1 cellular context compared by ENCODE assay signal in the genomic region with DNA sequence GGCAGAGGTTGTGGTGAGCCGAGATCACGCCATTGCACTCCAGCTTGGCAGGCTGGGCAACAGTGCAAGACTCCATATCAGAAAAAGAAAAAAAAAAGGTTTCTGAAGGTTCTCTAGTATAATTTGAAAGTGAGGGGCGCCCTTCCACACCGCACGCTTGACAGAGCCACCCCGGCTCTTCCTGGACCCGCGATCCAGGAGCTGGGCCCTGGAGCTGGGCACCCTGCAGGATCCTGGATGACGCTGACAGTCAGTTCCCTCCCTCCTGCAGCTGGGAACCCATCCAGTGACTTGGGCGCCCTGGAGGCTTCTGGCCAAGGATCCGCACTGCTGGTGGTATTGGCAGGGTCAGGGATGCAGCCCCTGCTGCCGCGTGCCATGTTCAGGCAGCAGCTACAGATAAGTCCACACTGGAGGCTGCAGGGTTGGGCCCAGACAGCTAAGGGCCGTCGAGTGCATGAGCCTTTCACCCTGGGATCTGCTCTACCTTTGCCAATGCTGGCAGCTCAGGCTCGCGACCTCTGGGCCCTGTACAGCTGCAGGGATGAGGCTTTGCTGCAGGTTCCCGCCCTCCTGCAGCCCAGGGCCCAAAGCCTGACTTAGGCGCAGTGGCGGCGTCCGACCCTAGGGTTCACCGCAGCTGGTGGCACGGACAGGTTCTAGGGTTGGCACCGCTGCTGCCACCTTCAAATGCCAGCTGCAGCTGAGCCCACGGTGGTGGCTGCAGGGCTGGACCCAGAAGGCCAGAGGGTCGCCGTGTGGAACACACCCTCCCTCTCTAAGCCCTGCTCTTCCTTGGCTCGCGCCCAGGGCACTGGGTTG.
TF ChIP-seq lines count a peak whose summit lies in the region.

No MANE protein-coding gene starts in this region.

TF ChIP-seq in GM23338, 12 proteins besides CTCF, POLR2A, EP300 and RAD21:
- TF ChIP-seq EZH2phosphoT487 (IDR thresholded peaks at IDR 0.05; ENCODE audit: unreplicated experiment) (no peak), CREB1 (CRISPR knock-in tag; IDR thresholded peaks at IDR 0.05; ENCODE audit: low read depth) (no peak), EZH2 (IDR thresholded peaks at IDR 0.05; ENCODE audit: low read depth, unreplicated experiment) (no peak), STAT1 (IDR thresholded peaks at IDR 0.05; ENCODE audit: unreplicated experiment) (no peak), NANOG (IDR thresholded peaks at IDR 0.05; ENCODE audit: borderline replicate concordance) (no peak), POLR2AphosphoS5 (IDR thresholded peaks at IDR 0.05; ENCODE audit: low read depth) (no peak), JUNB (IDR thresholded peaks at IDR 0.05; ENCODE audit: unreplicated experiment) (no peak), ZNF114 (CRISPR knock-in tag; IDR thresholded peaks at IDR 0.05) (no peak), ZNF331 (CRISPR knock-in tag; IDR thresholded peaks at IDR 0.05; ENCODE audit: low read depth) (no peak)
- TF ChIP-seq, protein P1, sequence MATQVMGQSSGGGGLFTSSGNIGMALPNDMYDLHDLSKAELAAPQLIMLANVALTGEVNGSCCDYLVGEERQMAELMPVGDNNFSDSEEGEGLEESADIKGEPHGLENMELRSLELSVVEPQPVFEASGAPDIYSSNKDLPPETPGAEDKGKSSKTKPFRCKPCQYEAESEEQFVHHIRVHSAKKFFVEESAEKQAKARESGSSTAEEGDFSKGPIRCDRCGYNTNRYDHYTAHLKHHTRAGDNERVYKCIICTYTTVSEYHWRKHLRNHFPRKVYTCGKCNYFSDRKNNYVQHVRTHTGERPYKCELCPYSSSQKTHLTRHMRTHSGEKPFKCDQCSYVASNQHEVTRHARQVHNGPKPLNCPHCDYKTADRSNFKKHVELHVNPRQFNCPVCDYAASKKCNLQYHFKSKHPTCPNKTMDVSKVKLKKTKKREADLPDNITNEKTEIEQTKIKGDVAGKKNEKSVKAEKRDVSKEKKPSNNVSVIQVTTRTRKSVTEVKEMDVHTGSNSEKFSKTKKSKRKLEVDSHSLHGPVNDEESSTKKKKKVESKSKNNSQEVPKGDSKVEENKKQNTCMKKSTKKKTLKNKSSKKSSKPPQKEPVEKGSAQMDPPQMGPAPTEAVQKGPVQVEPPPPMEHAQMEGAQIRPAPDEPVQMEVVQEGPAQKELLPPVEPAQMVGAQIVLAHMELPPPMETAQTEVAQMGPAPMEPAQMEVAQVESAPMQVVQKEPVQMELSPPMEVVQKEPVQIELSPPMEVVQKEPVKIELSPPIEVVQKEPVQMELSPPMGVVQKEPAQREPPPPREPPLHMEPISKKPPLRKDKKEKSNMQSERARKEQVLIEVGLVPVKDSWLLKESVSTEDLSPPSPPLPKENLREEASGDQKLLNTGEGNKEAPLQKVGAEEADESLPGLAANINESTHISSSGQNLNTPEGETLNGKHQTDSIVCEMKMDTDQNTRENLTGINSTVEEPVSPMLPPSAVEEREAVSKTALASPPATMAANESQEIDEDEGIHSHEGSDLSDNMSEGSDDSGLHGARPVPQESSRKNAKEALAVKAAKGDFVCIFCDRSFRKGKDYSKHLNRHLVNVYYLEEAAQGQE (IDR thresholded peaks at IDR 0.05; ENCODE audit: unreplicated experiment), result no peak
- TF ChIP-seq, protein P2, sequence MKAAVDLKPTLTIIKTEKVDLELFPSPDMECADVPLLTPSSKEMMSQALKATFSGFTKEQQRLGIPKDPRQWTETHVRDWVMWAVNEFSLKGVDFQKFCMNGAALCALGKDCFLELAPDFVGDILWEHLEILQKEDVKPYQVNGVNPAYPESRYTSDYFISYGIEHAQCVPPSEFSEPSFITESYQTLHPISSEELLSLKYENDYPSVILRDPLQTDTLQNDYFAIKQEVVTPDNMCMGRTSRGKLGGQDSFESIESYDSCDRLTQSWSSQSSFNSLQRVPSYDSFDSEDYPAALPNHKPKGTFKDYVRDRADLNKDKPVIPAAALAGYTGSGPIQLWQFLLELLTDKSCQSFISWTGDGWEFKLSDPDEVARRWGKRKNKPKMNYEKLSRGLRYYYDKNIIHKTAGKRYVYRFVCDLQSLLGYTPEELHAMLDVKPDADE (IDR thresholded peaks at IDR 0.05), result no peak
- TF ChIP-seq, protein P3, sequence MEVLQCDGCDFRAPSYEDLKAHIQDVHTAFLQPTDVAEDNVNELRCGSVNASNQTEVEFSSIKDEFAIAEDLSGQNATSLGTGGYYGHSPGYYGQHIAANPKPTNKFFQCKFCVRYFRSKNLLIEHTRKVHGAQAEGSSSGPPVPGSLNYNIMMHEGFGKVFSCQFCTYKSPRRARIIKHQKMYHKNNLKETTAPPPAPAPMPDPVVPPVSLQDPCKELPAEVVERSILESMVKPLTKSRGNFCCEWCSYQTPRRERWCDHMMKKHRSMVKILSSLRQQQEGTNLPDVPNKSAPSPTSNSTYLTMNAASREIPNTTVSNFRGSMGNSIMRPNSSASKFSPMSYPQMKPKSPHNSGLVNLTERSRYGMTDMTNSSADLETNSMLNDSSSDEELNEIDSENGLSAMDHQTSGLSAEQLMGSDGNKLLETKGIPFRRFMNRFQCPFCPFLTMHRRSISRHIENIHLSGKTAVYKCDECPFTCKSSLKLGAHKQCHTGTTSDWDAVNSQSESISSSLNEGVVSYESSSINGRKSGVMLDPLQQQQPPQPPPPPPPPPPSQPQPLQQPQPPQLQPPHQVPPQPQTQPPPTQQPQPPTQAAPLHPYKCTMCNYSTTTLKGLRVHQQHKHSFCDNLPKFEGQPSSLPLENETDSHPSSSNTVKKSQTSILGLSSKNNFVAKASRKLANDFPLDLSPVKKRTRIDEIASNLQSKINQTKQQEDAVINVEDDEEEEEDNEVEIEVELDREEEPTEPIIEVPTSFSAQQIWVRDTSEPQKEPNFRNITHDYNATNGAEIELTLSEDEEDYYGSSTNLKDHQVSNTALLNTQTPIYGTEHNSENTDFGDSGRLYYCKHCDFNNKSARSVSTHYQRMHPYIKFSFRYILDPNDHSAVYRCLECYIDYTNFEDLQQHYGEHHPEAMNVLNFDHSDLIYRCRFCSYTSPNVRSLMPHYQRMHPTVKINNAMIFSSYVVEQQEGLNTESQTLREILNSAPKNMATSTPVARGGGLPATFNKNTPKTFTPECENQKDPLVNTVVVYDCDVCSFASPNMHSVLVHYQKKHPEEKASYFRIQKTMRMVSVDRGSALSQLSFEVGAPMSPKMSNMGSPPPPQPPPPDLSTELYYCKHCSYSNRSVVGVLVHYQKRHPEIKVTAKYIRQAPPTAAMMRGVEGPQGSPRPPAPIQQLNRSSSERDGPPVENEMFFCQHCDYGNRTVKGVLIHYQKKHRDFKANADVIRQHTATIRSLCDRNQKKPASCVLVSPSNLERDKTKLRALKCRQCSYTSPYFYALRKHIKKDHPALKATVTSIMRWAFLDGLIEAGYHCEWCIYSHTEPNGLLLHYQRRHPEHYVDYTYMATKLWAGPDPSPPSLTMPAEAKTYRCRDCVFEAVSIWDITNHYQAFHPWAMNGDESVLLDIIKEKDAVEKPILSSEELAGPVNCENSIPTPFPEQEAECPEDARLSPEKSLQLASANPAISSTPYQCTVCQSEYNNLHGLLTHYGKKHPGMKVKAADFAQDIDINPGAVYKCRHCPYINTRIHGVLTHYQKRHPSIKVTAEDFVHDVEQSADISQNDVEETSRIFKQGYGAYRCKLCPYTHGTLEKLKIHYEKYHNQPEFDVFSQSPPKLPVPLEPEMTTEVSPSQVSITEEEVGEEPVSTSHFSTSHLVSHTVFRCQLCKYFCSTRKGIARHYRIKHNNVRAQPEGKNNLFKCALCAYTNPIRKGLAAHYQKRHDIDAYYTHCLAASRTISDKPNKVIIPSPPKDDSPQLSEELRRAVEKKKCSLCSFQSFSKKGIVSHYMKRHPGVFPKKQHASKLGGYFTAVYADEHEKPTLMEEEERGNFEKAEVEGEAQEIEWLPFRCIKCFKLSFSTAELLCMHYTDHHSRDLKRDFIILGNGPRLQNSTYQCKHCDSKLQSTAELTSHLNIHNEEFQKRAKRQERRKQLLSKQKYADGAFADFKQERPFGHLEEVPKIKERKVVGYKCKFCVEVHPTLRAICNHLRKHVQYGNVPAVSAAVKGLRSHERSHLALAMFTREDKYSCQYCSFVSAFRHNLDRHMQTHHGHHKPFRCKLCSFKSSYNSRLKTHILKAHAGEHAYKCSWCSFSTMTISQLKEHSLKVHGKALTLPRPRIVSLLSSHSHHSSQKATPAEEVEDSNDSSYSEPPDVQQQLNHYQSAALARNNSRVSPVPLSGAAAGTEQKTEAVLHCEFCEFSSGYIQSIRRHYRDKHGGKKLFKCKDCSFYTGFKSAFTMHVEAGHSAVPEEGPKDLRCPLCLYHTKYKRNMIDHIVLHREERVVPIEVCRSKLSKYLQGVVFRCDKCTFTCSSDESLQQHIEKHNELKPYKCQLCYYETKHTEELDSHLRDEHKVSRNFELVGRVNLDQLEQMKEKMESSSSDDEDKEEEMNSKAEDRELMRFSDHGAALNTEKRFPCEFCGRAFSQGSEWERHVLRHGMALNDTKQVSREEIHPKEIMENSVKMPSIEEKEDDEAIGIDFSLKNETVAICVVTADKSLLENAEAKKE (CRISPR knock-in tag; IDR thresholded peaks at IDR 0.05), result no peak
